Comparison of ENCODE assay signal across 8 cellular contexts in genomic region chr1:155078496-155079209, GRCh38. TPM values are rescaled to one million over a fixed set of nuclear protein-coding genes. Genes with fewer than 3 reads are reported as not detected.
DNase-seq lines count a peak whose midpoint lies in the region.

EFNA3 (plus strand) TSS chr1:155078837; CDS start chr1:155078942, 105 bp downstream.

- H2BK15ac ChIP-seq in mesendoderm (replicated peaks; ENCODE audit: low read depth): no peak within 1 kb of the TSS

- H3K4me1 ChIP-seq in mesendoderm (ENCODE audit: control insufficient read depth, low read depth, low read length): no peaks in the 10 kb centered on the region

- no peak within 1 kb of the TSS for H2BK5ac ChIP-seq in mesendoderm (ENCODE audit: low read length)

- H4K5ac ChIP-seq in mesendoderm (ENCODE audit: low read length): no peak within 1 kb of the TSS

- H3K4me3 ChIP-seq in mesendoderm (ENCODE audit: low read length): no peak within 1 kb of the TSS

- H3K23ac ChIP-seq in mesendoderm (ENCODE audit: low read length): peak within 1 kb of the TSS; percentile 89

- no CpG with 5 or more reads among the region's 59 CpGs for WGBS in mesendoderm (ENCODE audit: extremely low coverage, insufficient coverage, low lambda C conversion rate)

- H3K4me2 ChIP-seq in mesendoderm (ENCODE audit: low read length): peak within 1 kb of the TSS; percentile 36

- no peaks in the 10 kb centered on the region for H3K36me3 ChIP-seq in mesendoderm (ENCODE audit: control insufficient read depth, insufficient read depth, low read length)

- H3K4ac ChIP-seq in mesendoderm (ENCODE audit: low read depth, low read length): no peak within 1 kb of the TSS

- H2AK5ac ChIP-seq in mesendoderm (ENCODE audit: low read length): no peak within 1 kb of the TSS

- no peak within 1 kb of the TSS for H3K18ac ChIP-seq in mesendoderm (ENCODE audit: low read length)

- peak within 1 kb of the TSS; percentile 44 for H3K9ac ChIP-seq in mesendoderm (ENCODE audit: low read length)

- H4K8ac ChIP-seq in mesendoderm (ENCODE audit: low read depth, low read length): no peak within 1 kb of the TSS

- H2BK120ac ChIP-seq in mesendoderm (ENCODE audit: low read depth, low read length): no peak within 1 kb of the TSS

- no peak within 1 kb of the TSS for H3K27ac ChIP-seq in mesendoderm (ENCODE audit: low read depth, low read length)

- H3K79me2 ChIP-seq in mesendoderm (ENCODE audit: control insufficient read depth, insufficient read depth, low read length): no peaks in the 10 kb centered on the region

- H3K79me1 ChIP-seq in mesendoderm (ENCODE audit: low read length): no peaks in the 10 kb centered on the region

- peak within 1 kb of the TSS; percentile 73 for H3K56ac ChIP-seq in mesendoderm (ENCODE audit: low read length)

- DNase-seq in NCI-H1417 (lab: John Stamatoyannopoulos, UW) (peak; percentile 81 to 92 (median 82)), NCI-H1417 treated with DMSO at 0.1 percent for 48 hours (lab: John Stamatoyannopoulos, UW) (no peak), NCI-H128 (lab: John Stamatoyannopoulos, UW; ENCODE audit: unreplicated experiment) (peak; percentile 82), mesendoderm (no peak), A172 (ENCODE audit: low spot score) (no peak)
- DNase-seq in activated CD4-positive, alpha-beta T cell treated with anti-CD3 and anti-CD28 coated beads, Interleukin-2, amount 50 U/mL, for 4 hours: peak; percentile 50 to 51
- DNase-seq in effector CD8-positive, alpha-beta T cell (lab: John Stamatoyannopoulos, UW): peak; percentile 56
- peak; percentile 84 for DNase-seq in stimulated activated CD8-positive, alpha-beta memory T cell treated with anti-CD3 and anti-CD28 coated beads, Interleukin-4, amount 100 ng/mL, for 48 hours

- H3K27me3 ChIP-seq in mesendoderm (ENCODE audit: insufficient read depth, low read length, poor library complexity): peaks cover 38% of the 10 kb centered on the region

RNA-seq across cellular contexts. Expression of gene EFNA3, which starts in this region (rescaled TPM):
- polyA plus RNA-seq in mesendoderm (2013, experiment 1 of 2): 11.2 TPM
- 10.3 TPM for polyA plus RNA-seq in mesendoderm (2013, experiment 2 of 2)
- total RNA-seq in A172 (2014; rRNA removed; shearing (Covaris generic)): 1.5 and 2.5 TPM in 2 replicates

Comparison
In these comparisons a context has a peak if more than half of its experiments do, and no peak if none do; other contexts are left out.
1. DNase-seq: peak in NCI-H1417 (3 of 3), NCI-H128 (single experiment), activated CD4-positive, alpha-beta T cell treated with anti-CD3 and anti-CD28 coated beads, Interleukin-2, amount 50 U/mL, for 4 hours (2 of 2), effector CD8-positive, alpha-beta T cell (single experiment) and stimulated activated CD8-positive, alpha-beta memory T cell treated with anti-CD3 and anti-CD28 coated beads, Interleukin-4, amount 100 ng/mL, for 48 hours (single experiment); none in NCI-H1417 treated with DMSO at 0.1 percent for 48 hours (single experiment), mesendoderm (single experiment) and A172 (single experiment).